In the genomic region with DNA sequence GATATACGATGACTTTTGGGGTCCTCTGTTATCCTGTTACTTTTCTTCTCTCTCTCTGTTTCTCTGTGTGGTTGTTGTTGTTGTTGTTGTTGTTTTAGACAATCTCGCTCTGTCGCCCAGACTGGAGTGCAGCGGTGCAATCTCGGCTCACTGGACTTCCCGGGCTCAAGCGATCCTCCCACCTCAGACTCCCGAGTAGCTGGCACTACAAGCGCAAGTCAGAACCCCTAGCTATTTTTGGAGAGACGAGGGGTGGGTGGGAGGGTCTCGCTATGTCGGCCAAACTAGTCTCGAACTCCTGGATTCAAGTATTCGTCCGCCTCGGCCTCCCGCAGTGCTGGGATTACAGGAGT, we compare ENCODE assay signal across 1 cellular context.
A peak's percentile ranks its signal among the peaks of the same experiment; 100 is the strongest.
TF ChIP-seq lines count a peak whose summit lies in the region.

No MANE protein-coding gene starts in this region.

TF ChIP-seq in H1, 55 proteins besides CTCF, POLR2A, EP300 and RAD21:
- peak; percentile 19 for TF ChIP-seq KDM4A (IDR thresholded peaks at IDR 0.05; ENCODE audit: low read depth, low read length, severe bottlenecking)
- no peak for TF ChIP-seq FOSL1 (IDR thresholded peaks at IDR 0.05; ENCODE audit: insufficient read depth, low read depth, low read length)
